In the genomic region with DNA sequence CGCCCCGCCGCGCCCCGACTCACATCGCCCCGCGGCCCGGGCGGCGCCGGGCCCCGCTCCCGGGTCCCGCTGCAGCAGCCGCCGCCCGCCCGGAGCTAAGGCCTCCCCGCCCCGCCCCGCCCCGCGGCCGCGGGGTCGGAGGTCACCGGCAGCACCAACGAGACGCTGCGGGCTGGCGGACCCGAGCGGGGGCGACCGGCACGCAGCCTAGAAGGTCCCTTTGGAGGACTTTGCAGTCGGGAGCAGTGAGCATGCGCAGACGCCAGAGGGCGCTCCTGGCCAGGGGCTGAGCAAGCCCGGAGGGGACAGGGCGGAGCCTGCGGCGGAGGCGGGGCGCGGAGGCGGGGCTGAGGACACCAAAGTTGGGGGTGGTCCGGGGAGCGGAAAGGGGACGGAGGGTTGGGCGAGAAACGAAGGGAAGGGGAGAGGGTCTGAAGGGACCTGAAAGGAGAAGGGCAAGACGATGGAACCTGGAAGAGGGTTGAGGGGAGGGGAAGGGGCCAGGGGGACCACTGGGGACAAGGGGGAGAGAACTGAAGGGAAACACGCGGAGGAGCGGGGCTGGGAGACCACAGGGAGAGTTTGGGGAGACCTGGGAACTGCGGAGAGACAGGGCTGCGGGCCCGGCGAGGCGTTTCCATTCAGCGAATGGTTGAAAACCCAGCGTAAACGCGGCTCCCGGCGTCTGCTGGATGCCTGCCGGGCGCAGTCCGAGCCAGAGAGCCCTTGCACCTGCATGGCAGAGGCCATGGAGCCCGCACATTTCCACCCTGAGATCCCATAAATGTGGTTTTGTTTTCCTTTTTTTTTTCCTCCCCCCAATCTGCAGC, we compare ENCODE assay signal across 8 cellular contexts. TPM values are rescaled to one million over a fixed set of nuclear protein-coding genes. Genes with fewer than 3 reads are reported as not detected.
A peak's percentile ranks its signal among the peaks of the same experiment; 100 is the strongest.
DNase-seq lines count a peak whose midpoint lies in the region; TF ChIP-seq lines count a peak whose summit lies in the region.

A gene with protein sequence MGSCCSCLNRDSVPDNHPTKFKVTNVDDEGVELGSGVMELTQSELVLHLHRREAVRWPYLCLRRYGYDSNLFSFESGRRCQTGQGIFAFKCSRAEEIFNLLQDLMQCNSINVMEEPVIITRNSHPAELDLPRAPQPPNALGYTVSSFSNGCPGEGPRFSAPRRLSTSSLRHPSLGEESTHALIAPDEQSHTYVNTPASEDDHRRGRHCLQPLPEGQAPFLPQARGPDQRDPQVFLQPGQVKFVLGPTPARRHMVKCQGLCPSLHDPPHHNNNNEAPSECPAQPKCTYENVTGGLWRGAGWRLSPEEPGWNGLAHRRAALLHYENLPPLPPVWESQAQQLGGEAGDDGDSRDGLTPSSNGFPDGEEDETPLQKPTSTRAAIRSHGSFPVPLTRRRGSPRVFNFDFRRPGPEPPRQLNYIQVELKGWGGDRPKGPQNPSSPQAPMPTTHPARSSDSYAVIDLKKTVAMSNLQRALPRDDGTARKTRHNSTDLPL (minus strand): TSS at position 108 of the 830 bp plus-strand sequence. CDS start 2,913 bp downstream, outside the sequence.

- in situ Hi-C loops in HAP-1 (cut with MboI; ENCODE audit: low sequenced_read_pairs), result loop anchor here (5.0 kb wide), 1 partner anchor 262 kb away; no protein-coding TSS in a partner anchor

- H3K27me3 ChIP-seq in HAP-1 (ENCODE audit: low read depth), result no peaks in the 10 kb centered on the region
- no peaks in the 10 kb centered on the region for H3K27me3 ChIP-seq in neutrophil

- TF ChIP-seq CTCF in neutrophil (IDR thresholded peaks at IDR 0.05), result peak; percentile 99

- peak within 1 kb of the TSS; percentile 63 for H3K27ac ChIP-seq in neutrophil
- H3K27ac ChIP-seq in substantia nigra (ENCODE audit: low read depth, low read length, poor library complexity, severe bottlenecking), result peak within 1 kb of the TSS; percentile 74

- H3K9me3 ChIP-seq in HAP-1, result no peaks in the 10 kb centered on the region
- no peaks in the 10 kb centered on the region for H3K9me3 ChIP-seq in neutrophil

- H3K36me3 ChIP-seq in HAP-1 (replicated peaks) (peaks cover 12% of the 10 kb centered on the region), neutrophil (peaks cover 6% of the 10 kb centered on the region)

- H3K4me3 ChIP-seq in HAP-1 (peak within 1 kb of the TSS; percentile 53), neutrophil (ENCODE audit: low read depth in 1 of 2, low read length in 1 of 2) (peak within 1 kb of the TSS; percentile 80 to 81)

- peak; percentile 67 for DNase-seq in GF-D8 (lab: John Stamatoyannopoulos, UW)
- DNase-seq in HAP-1 (ENCODE audit: low spot score in 2 of 2), result peak; percentile 84 to 99
- DNase-seq in M059J (ENCODE audit: low read depth), result peak; percentile 89
- peak; percentile 48 for DNase-seq in SHP77 treated with DMSO at 0.1 percent for 48 hours (lab: John Stamatoyannopoulos, UW)
- peak; percentile 99 for DNase-seq in activated gamma-delta T cell treated with anti-CD3 and anti-CD28 coated beads, Interleukin-2, amount 50 U/mL, for 16 hours (ENCODE audit: low read depth)
- DNase-seq in foreskin melanocyte, result peak; percentile 76
- DNase-seq in substantia nigra (lab: John Stamatoyannopoulos, UW), result peak; percentile 75 to 100 (median 97)

- peaks cover 12% of the 10 kb centered on the region for H3K4me1 ChIP-seq in HAP-1
- peaks cover 55 to 65% of the 10 kb centered on the region in 2 experiments for H3K4me1 ChIP-seq in neutrophil (ENCODE audit: control insufficient read depth in 1 of 2, insufficient read depth in 1 of 2, low read depth in 1 of 2, low read length in 1 of 2)

RNA-seq across cellular contexts. Expression of the gene that starts here (rescaled TPM):
- 0.34 and 2.4 TPM in 2 replicates for total RNA-seq in M059J (2014; rRNA removed; shearing (Covaris generic))

Comparison
In these comparisons a context has a peak if more than half of its experiments do, and no peak if none do; other contexts are left out.
1. Peak in every context shown above with its lines: DNase-seq, H3K4me3 ChIP-seq and H3K27ac ChIP-seq.
2. DNase-seq: peak in every context shown above with its lines; median percentile 99 in activated gamma-delta T cell treated with anti-CD3 and anti-CD28 coated beads, Interleukin-2, amount 50 U/mL, for 16 hours; 97 in substantia nigra; 92 in HAP-1; 89 in M059J; 76 in foreskin melanocyte; 67 in GF-D8; 48 in SHP77 treated with DMSO at 0.1 percent for 48 hours.